ENCODE assay signal across 26 cellular contexts in the genomic region with DNA sequence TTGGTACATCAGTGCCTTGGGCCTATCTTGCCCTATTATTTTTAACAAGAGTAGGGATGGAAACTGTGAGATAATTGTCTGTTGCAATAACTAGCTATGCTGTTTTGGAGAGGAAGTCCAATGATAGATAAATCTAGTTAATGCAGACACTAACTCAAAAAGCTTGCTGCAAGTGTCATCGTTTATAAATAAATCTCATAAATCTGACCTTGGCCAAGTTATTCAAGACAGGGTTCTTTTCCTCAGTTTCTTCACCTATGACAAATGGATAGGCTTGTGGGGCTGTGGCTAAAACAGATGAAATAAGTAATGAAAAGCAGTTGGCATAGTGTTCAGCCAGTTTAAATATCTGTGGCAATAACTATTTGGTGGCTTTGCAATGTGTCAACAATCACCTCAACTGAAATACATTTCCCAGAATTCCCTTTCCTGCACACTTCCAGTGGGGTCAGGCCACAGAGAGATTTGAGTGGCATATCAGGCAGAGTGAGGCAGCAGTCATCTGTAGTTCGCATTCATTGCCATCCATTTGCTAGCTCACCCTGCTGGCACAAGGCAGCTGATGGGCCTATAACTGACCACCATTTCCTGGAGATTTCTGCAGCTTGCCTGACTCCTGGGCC.
"Had no signal": no experiment of that assay in that cellular context is flagged by ENCODE, and none has a peak within 500 bp of the region (broad histone marks: within the 10 kb centered on the region; RNA-seq: fewer than 3 reads in every experiment).

No MANE protein-coding gene starts in this region.

- H3K4me1 ChIP-seq: esophagus squamous epithelium, lower lobe of right lung, neural progenitor cell, parathyroid adenoma, suprapubic skin, vagina had no signal

- H3K27ac ChIP-seq: esophagus squamous epithelium, lower lobe of right lung, neural progenitor cell, parathyroid adenoma, sigmoid colon, suprapubic skin, vagina had no signal

- H3K4me3 ChIP-seq: esophagus squamous epithelium, lower lobe of right lung, neural progenitor cell, sigmoid colon, suprapubic skin, vagina had no signal

- H3K36me3 ChIP-seq: esophagus squamous epithelium, lower lobe of right lung, neural progenitor cell, sigmoid colon, suprapubic skin, vagina had no signal

- ATAC-seq: effector memory CD8-positive, alpha-beta T cell; left colon; left ventricle myocardium superior; lower lobe of right lung; naive thymus-derived CD4-positive, alpha-beta T cell; right cardiac atrium; stimulated activated naive CD8-positive, alpha-beta T cell treated with anti-CD3 and anti-CD28 coated beads, Interleukin-15, amount 100 ng/mL, for 72 hours had no signal

- H3K9me3 ChIP-seq: sigmoid colon, vagina had no signal

- DNase-seq: cortex of kidney; effector memory CD8-positive, alpha-beta T cell; erythroblast; esophagus squamous epithelium; hypothalamus; immature natural killer cell; islet precursor cell; kidney glomerular epithelial cell; left colon; left ventricle myocardium superior; lower lobe of right lung; naive thymus-derived CD4-positive, alpha-beta T cell; right cardiac atrium; sigmoid colon; small intestine; stimulated activated CD4-positive, alpha-beta T cell treated with anti-CD3 and anti-CD28 coated beads, Interleukin-12 subunit alpha, Interleukin-12 subunit beta, amount 100 ng/mL, for 4 hours; stimulated activated CD4-positive, alpha-beta T cell treated with anti-CD3 and anti-CD28 coated beads, Interleukin-1b, Interleukin-23, amount 100 ng/mL, for 48 hours; stimulated activated CD4-positive, alpha-beta T cell treated with anti-CD3 and anti-CD28 coated beads, Interleukin-4, amount 100 ng/mL, for 1 hour; stimulated activated CD8-positive, alpha-beta memory T cell treated with anti-CD3 and anti-CD28 coated beads, Interleukin-4, amount 100 ng/mL, for 48 hours; stimulated activated naive CD4-positive, alpha-beta T cell; stimulated activated naive CD8-positive, alpha-beta T cell treated with anti-CD3 and anti-CD28 coated beads, Interleukin-15, amount 100 ng/mL, for 72 hours; trophoblast cell had no signal

- H3K27me3 ChIP-seq: esophagus squamous epithelium, neural progenitor cell, sigmoid colon, suprapubic skin, vagina had no signal

- H3K9ac ChIP-seq: neural progenitor cell, parathyroid adenoma had no signal
